In genomic region chr7:124893140-124893810, GRCh38 we compare ENCODE assay signal across 16 cellular contexts. TPM values are rescaled to one million over a fixed set of nuclear protein-coding genes. Genes with fewer than 3 reads are reported as not detected.
DNase-seq lines count a peak whose midpoint lies in the region; ATAC-seq and TF ChIP-seq lines count a peak whose summit lies in the region.
"Had no signal": no experiment of that assay in that cellular context is flagged by ENCODE, and none has a peak within 500 bp of the region (broad histone marks: within the 10 kb centered on the region; RNA-seq: fewer than 3 reads in every experiment).

No MANE protein-coding gene starts in this region.

- H3K9ac ChIP-seq in smooth muscle cell (ENCODE audit: low read depth) = no peak overlapping the region

- no peaks in the 10 kb centered on the region for H3K79me2 ChIP-seq in smooth muscle cell (ENCODE audit: low read depth)

- no peak for DNase-seq in smooth muscle cell (lab: John Stamatoyannopoulos, UW; ENCODE audit: unreplicated experiment)
- DNase-seq in NCI-H2081 (lab: John Stamatoyannopoulos, UW) = no peak
- no peak for DNase-seq in CD8-positive, alpha-beta memory T cell
- DNase-seq: dorsolateral prefrontal cortex, foreskin keratinocyte, Kasumi-1, NCI-H446 treated with DMSO at 0.1 percent for 48 hours, nephron progenitor cell, RPMI8226, spleen had no signal

- H3K27me3 Mint-ChIP-seq in activated T-helper 17 cell treated with anti-CD3 and anti-CD28 coated beads, Interleukin-2, amount 50 U/mL, for 72 hours = no peaks in the 10 kb centered on the region
- H3K27me3 Mint-ChIP-seq in CD8-positive, alpha-beta memory T cell = no peaks in the 10 kb centered on the region

- no peaks in the 10 kb centered on the region for H3F3A ChIP-seq in smooth muscle cell (ENCODE audit: low read depth)

- POLR2A ChIA-PET in CD8-positive, alpha-beta memory T cell (lab: Charles Lee) = no interaction called here

- H3K4me3 Mint-ChIP-seq in activated T-helper 17 cell treated with anti-CD3 and anti-CD28 coated beads, Interleukin-2, amount 50 U/mL, for 72 hours = no peak overlapping the region
- no peak overlapping the region for H3K4me3 Mint-ChIP-seq in CD8-positive, alpha-beta memory T cell
- H3K4me3 Mint-ChIP-seq: CD14-positive monocyte, nephron progenitor cell had no signal

- H3K27ac ChIP-seq in smooth muscle cell (ENCODE audit: low read depth) = no peak overlapping the region
- H3K27ac ChIP-seq in CD8-positive, alpha-beta memory T cell (ENCODE audit: low read depth, low read length) = no peak overlapping the region
- H3K27ac ChIP-seq: dorsolateral prefrontal cortex, foreskin keratinocyte, spleen had no signal

- H3K4me2 ChIP-seq in smooth muscle cell = no peak overlapping the region

- 84% methylated on average over 1 of the region's 1 CpG for WGBS in smooth muscle cell (ENCODE audit: low lambda C conversion rate)

- H3K27ac Mint-ChIP-seq in activated T-helper 17 cell treated with anti-CD3 and anti-CD28 coated beads, Interleukin-2, amount 50 U/mL, for 72 hours = peak overlapping the region; percentile 33
- H3K27ac Mint-ChIP-seq in CD8-positive, alpha-beta memory T cell = no peak overlapping the region
- H3K27ac Mint-ChIP-seq: nephron progenitor cell had no signal

- H3K4me3 ChIP-seq in smooth muscle cell = no peak overlapping the region
- H3K4me3 ChIP-seq in CD8-positive, alpha-beta memory T cell (ENCODE audit: low read length) = no peak overlapping the region
- H3K4me3 ChIP-seq: dorsolateral prefrontal cortex, spleen had no signal

- peaks cover 17% of the 10 kb centered on the region for H3K36me3 ChIP-seq in smooth muscle cell (ENCODE audit: low read depth)
- peaks cover 10% of the 10 kb centered on the region for H3K36me3 ChIP-seq in CD8-positive, alpha-beta memory T cell (ENCODE audit: insufficient read depth, low read length)

- no peak overlapping the region for H2AFZ ChIP-seq in smooth muscle cell (ENCODE audit: low read depth)

- no peak for TF ChIP-seq CTCF in smooth muscle cell (IDR thresholded peaks at IDR 0.05; ENCODE audit: borderline replicate concordance, insufficient read depth, poor library complexity, severe bottlenecking)

- H3K9me3 Mint-ChIP-seq in activated T-helper 17 cell treated with anti-CD3 and anti-CD28 coated beads, Interleukin-2, amount 50 U/mL, for 72 hours = no peaks in the 10 kb centered on the region
- no peaks in the 10 kb centered on the region for H3K9me3 Mint-ChIP-seq in CD8-positive, alpha-beta memory T cell
- H3K9me3 Mint-ChIP-seq: CD14-positive monocyte, nephron progenitor cell had no signal

- peaks cover 81% of the 10 kb centered on the region for H3K36me3 Mint-ChIP-seq in activated T-helper 17 cell treated with anti-CD3 and anti-CD28 coated beads, Interleukin-2, amount 50 U/mL, for 72 hours (ENCODE audit: low read depth)
- H3K36me3 Mint-ChIP-seq in CD8-positive, alpha-beta memory T cell = peaks cover 24 to 66% (median 42%) of the 10 kb centered on the region in 3 donors

- H3K4me1 Mint-ChIP-seq in activated T-helper 17 cell treated with anti-CD3 and anti-CD28 coated beads, Interleukin-2, amount 50 U/mL, for 72 hours = no peaks in the 10 kb centered on the region
- H3K4me1 Mint-ChIP-seq in CD8-positive, alpha-beta memory T cell = peaks cover 0 to 1% (median 0%) of the 10 kb centered on the region in 3 donors
- H3K4me1 Mint-ChIP-seq: nephron progenitor cell had no signal

- ATAC-seq in GM18868 (IDR thresholded peaks at IDR 0.05; ENCODE audit: unreplicated experiment) (peak; percentile 95), GM21423 (IDR thresholded peaks at IDR 0.05; ENCODE audit: unreplicated experiment) (peak; percentile 73), HG03025 (IDR thresholded peaks at IDR 0.05; ENCODE audit: low FRiP score, unreplicated experiment) (peak; percentile 73)
- peak; percentile 23 for ATAC-seq in activated T-helper 17 cell treated with anti-CD3 and anti-CD28 coated beads, Interleukin-2, amount 50 U/mL, for 72 hours (replicated peaks)
- no peak for ATAC-seq in activated CD4-positive, CD25-positive, alpha-beta regulatory T cell treated with anti-CD3 and anti-CD28 coated beads, Interleukin-2, amount 50 U/mL, for 24 hours
- ATAC-seq: foreskin keratinocyte had no signal

- H3K27me3 ChIP-seq in smooth muscle cell (ENCODE audit: low read depth) = no peaks in the 10 kb centered on the region
- H3K27me3 ChIP-seq in CD8-positive, alpha-beta memory T cell (ENCODE audit: insufficient read depth, low read length, poor library complexity, severe bottlenecking) = no peaks in the 10 kb centered on the region
- H3K27me3 ChIP-seq: dorsolateral prefrontal cortex, foreskin keratinocyte, spleen had no signal

- H3K9me3 ChIP-seq in smooth muscle cell (replicated peaks; ENCODE audit: low read depth) = no peaks in the 10 kb centered on the region
- no peaks in the 10 kb centered on the region for H3K9me3 ChIP-seq in CD8-positive, alpha-beta memory T cell (ENCODE audit: low read length)
- H3K9me3 ChIP-seq: spleen had no signal

- no peaks in the 10 kb centered on the region for H4K20me1 ChIP-seq in smooth muscle cell (ENCODE audit: low read depth)

- CTCF ChIA-PET in CD8-positive, alpha-beta memory T cell (lab: Charles Lee) = no interaction called here

- H3K4me1 ChIP-seq in smooth muscle cell (ENCODE audit: low read depth) = no peaks in the 10 kb centered on the region
- H3K4me1 ChIP-seq in CD8-positive, alpha-beta memory T cell (ENCODE audit: insufficient read depth, low read length) = no peaks in the 10 kb centered on the region
- H3K4me1 ChIP-seq: foreskin keratinocyte, spleen had no signal

RNA-seq across cellular contexts. Expression of gene POT1, which starts 36.4 kb away (rescaled TPM):
- 10 to 100 TPM; 31.8 to 45.1 TPM for total RNA-seq in activated T-helper 17 cell treated with anti-CD3 and anti-CD28 coated beads, Interleukin-2, amount 50 U/mL, for 72 hours
- 33.3 and 35.5 TPM in 2 replicates for total RNA-seq in smooth muscle cell
- polyA plus RNA-seq in smooth muscle cell = 12.2 and 16.9 TPM in 2 replicates
- total RNA-seq in CD8-positive, alpha-beta memory T cell = 10 to 100 TPM; 24.0 to 34.2 TPM
- 21.8 TPM for polyA plus RNA-seq in CD8-positive, alpha-beta memory T cell

Comparison
In these comparisons a context has a peak if more than half of its experiments do, and no peak if none do; other contexts are left out.
1. ATAC-seq: peak in GM18868 (single experiment), GM21423 (single experiment), HG03025 (single experiment) and activated T-helper 17 cell treated with anti-CD3 and anti-CD28 coated beads, Interleukin-2, amount 50 U/mL, for 72 hours (single experiment); none in activated CD4-positive, CD25-positive, alpha-beta regulatory T cell treated with anti-CD3 and anti-CD28 coated beads, Interleukin-2, amount 50 U/mL, for 24 hours (0 of 2).